ENCODE assay signal across 17 cellular contexts in genomic region chr5:10583663-10584572, GRCh38. TPM values are rescaled to one million over a fixed set of nuclear protein-coding genes. Genes with fewer than 3 reads are reported as not detected.
DNase-seq lines count a peak whose midpoint lies in the region; ATAC-seq, FAIRE-seq and TF ChIP-seq lines count a peak whose summit lies in the region.
"Had no signal": no experiment of that assay in that cellular context is flagged by ENCODE, and none has a peak within 500 bp of the region (broad histone marks: within the 10 kb centered on the region; RNA-seq: fewer than 3 reads in every experiment).

No MANE protein-coding gene starts in this region.

- H3K9me3 ChIP-seq in WERI-Rb-1 (ENCODE audit: severe bottlenecking) (no peaks in the 10 kb centered on the region), skeletal muscle tissue (ENCODE audit: control insufficient read depth in 3 of 3, low read length in 3 of 3) (no peaks in the 10 kb centered on the region)
- H3K9me3 ChIP-seq: upper lobe of right lung had no signal

- DNase-seq in NCI-H82 (lab: John Stamatoyannopoulos, UW) (peak; percentile 73), NCI-H82 treated with DMSO at 0.1 percent for 48 hours (lab: John Stamatoyannopoulos, UW; ENCODE audit: unreplicated experiment) (no peak), NCI-H1417 (lab: John Stamatoyannopoulos, UW) (peak; percentile 48 to 87 (median 58)), WERI-Rb-1 (peak; percentile 86), GM12891 (ENCODE audit: insufficient read length, low spot score) (no peak), GM12892 (ENCODE audit: insufficient read length) (no peak)
- DNase-seq: ACHN; anterior cingulate cortex; effector CD4-positive, alpha-beta T cell; natural killer cell; NCI-H1436; PC-3; upper lobe of right lung had no signal

- peaks cover 21 to 38% (median 33%) of the 10 kb centered on the region in 3 donors for H3K4me1 ChIP-seq in skeletal muscle tissue (ENCODE audit: control insufficient read depth in 3 of 3, insufficient read depth in 3 of 3, low read length in 3 of 3)
- H3K4me1 ChIP-seq: upper lobe of right lung had no signal

- peak overlapping the region; percentile 36 for H3K27ac ChIP-seq in WERI-Rb-1
- peak overlapping the region; percentile 55 for H3K27ac ChIP-seq in skeletal muscle tissue (ENCODE audit: low read depth, low read length)
- H3K27ac ChIP-seq: upper lobe of right lung had no signal

- ATAC-seq in GM18873 (IDR thresholded peaks at IDR 0.05; ENCODE audit: low FRiP score, unreplicated experiment): no peak
- ATAC-seq: natural killer cell, PC-3, upper lobe of right lung had no signal

- H3K4me3 ChIP-seq in WERI-Rb-1 (ENCODE audit: low read depth, low read length): no peak overlapping the region
- peak overlapping the region; percentile 10 to 48 (median 29) for H3K4me3 ChIP-seq in skeletal muscle tissue (ENCODE audit: low read length in 3 of 3)
- H3K4me3 ChIP-seq: smooth muscle cell, upper lobe of right lung had no signal

- TF ChIP-seq CTCF in WERI-Rb-1 (IDR thresholded peaks at IDR 0.05; ENCODE audit: low read depth, low read length): no peak

- H3K36me3 ChIP-seq in WERI-Rb-1 (peaks cover 20% of the 10 kb centered on the region), skeletal muscle tissue (ENCODE audit: control insufficient read depth in 3 of 3, insufficient read depth in 3 of 3, low read length in 3 of 3) (no peaks in the 10 kb centered on the region)
- H3K36me3 ChIP-seq: upper lobe of right lung had no signal

- peak overlapping the region in 2 of 3 donors; percentile 36 to 45 for H3K9ac ChIP-seq in skeletal muscle tissue (ENCODE audit: low read depth in 1 of 3, low read length in 3 of 3)

- TF ChIP-seq POLR2A in GM12891 (IDR thresholded peaks at IDR 0.05; ENCODE audit: low read depth, low read length): no peak
- no peak for TF ChIP-seq POLR2A in GM12892 (IDR thresholded peaks at IDR 0.05; ENCODE audit: low read depth, low read length)

- FAIRE-seq in GM12891 (lab: Jason Lieb, UNC) (no peak), GM12892 (lab: Jason Lieb, UNC) (no peak)
- FAIRE-seq: islet of Langerhans had no signal

- no peaks in the 10 kb centered on the region for H3K27me3 ChIP-seq in WERI-Rb-1 (ENCODE audit: insufficient read depth, low read depth, severe bottlenecking)
- peaks cover 0 to 3% (median 0%) of the 10 kb centered on the region in 3 donors for H3K27me3 ChIP-seq in skeletal muscle tissue (ENCODE audit: control insufficient read depth in 3 of 3, insufficient read depth in 3 of 3, low read length in 3 of 3)
- H3K27me3 ChIP-seq: upper lobe of right lung had no signal

TF ChIP-seq in GM12891, 5 proteins besides CTCF, POLR2A, EP300 and RAD21:
- TF ChIP-seq SPI1 (IDR thresholded peaks at IDR 0.05; ENCODE audit: low read depth, low read length) (no peak), POU2F2 (IDR thresholded peaks at IDR 0.05; ENCODE audit: low read depth, low read length) (no peak), TAF1 (IDR thresholded peaks at IDR 0.05; ENCODE audit: low read depth, low read length) (no peak), PAX5 (IDR thresholded peaks at IDR 0.05; ENCODE audit: insufficient read depth, low read length, severe bottlenecking) (no peak), POLR2AphosphoS5 (IDR thresholded peaks at IDR 0.05; ENCODE audit: low read depth, low read length) (no peak)

RNA-seq across cellular contexts. Expression of gene ANKRD33B, which starts 20.0 kb away (rescaled TPM):
- 2.6 TPM for total RNA-seq in skeletal muscle tissue
- 27.9 TPM for polyA plus RNA-seq in GM12891 (2012; ENCODE audit: low read depth, missing spikeins)
- 30.2 TPM for polyA plus RNA-seq in GM12892 (2012; ENCODE audit: missing spikeins)

Comparison
In these comparisons a context has a peak if more than half of its experiments do, and no peak if none do; other contexts are left out.
1. DNase-seq: peak in NCI-H82 (single experiment), NCI-H1417 (3 of 3) and WERI-Rb-1 (single experiment); none in NCI-H82 treated with DMSO at 0.1 percent for 48 hours (single experiment), GM12891 (single experiment) and GM12892 (single experiment).